12 cellular contexts compared by ENCODE assay signal in genomic region chr20:51526105-51526470, GRCh38. TPM values are rescaled to one million over a fixed set of nuclear protein-coding genes. Genes with fewer than 3 reads are reported as not detected.
DNase-seq lines count a peak whose midpoint lies in the region; ATAC-seq and TF ChIP-seq lines count a peak whose summit lies in the region.
"Had no signal": no experiment of that assay in that cellular context is flagged by ENCODE, and none has a peak within 500 bp of the region (broad histone marks: within the 10 kb centered on the region; RNA-seq: fewer than 3 reads in every experiment).

No MANE protein-coding gene starts in this region.

- no peak for TF ChIP-seq CTCF in activated CD8-positive, alpha-beta T cell treated with anti-CD3 and anti-CD28 coated beads for 36 hours (IDR thresholded peaks at IDR 0.05)
- no peak for TF ChIP-seq CTCF in nephron progenitor cell (IDR thresholded peaks at IDR 0.05)

- no peaks in the 10 kb centered on the region for H3K27me3 ChIP-seq in aorta (ENCODE audit: control insufficient read depth in 1 of 2, insufficient read depth in 2 of 2, low read length in 1 of 2)
- H3K27me3 ChIP-seq: foreskin keratinocyte had no signal

- no peaks in the 10 kb centered on the region for H3K4me1 ChIP-seq in aorta (ENCODE audit: control insufficient read depth in 1 of 2, insufficient read depth in 2 of 2, low read length in 2 of 2)

- WGBS in aorta, 2 donors, result 89 to 90% methylated on average over 8 of the region's 8 CpGs

- POLR2A ChIA-PET in activated CD8-positive, alpha-beta T cell treated with anti-CD3 and anti-CD28 coated beads for 36 hours (lab: Charles Lee), result interaction anchor here (1.0 to 11.5 kb wide), 10 partner anchors 8 to 125 kb away, joined by 3 to 142 read pairs (median 8); partner anchors contain the start of gene NFATC2

- no peaks in the 10 kb centered on the region for H3K27me3 Mint-ChIP-seq in activated CD8-positive, alpha-beta T cell treated with anti-CD3 and anti-CD28 coated beads for 36 hours
- H3K27me3 Mint-ChIP-seq in nephron progenitor cell (ENCODE audit: low read depth, poor library complexity), result peaks cover 2% of the 10 kb centered on the region

- H3K4me3 Mint-ChIP-seq in activated CD8-positive, alpha-beta T cell treated with anti-CD3 and anti-CD28 coated beads for 36 hours, result peak overlapping the region; percentile 74
- peak overlapping the region; percentile 2 for H3K4me3 Mint-ChIP-seq in nephron progenitor cell
- H3K4me3 Mint-ChIP-seq: brain had no signal

- DNase-seq in DMS79 treated with DMSO at 0.1 percent for 48 hours (lab: John Stamatoyannopoulos, UW) (peak; percentile 30), DMS79 (lab: John Stamatoyannopoulos, UW) (no peak), nephron progenitor cell (no peak), UCSD-AML1 (lab: John Stamatoyannopoulos, UW; ENCODE audit: unreplicated experiment) (no peak), aorta (no peak), NCI-H146 (lab: John Stamatoyannopoulos, UW) (no peak)
- no peak for DNase-seq in activated CD8-positive, alpha-beta T cell treated with anti-CD3 and anti-CD28 coated beads for 36 hours
- DNase-seq: retina had no signal

- intact Hi-C loops in activated CD8-positive, alpha-beta T cell treated with anti-CD3 and anti-CD28 coated beads for 36 hours (cut with micrococcal nuclease), result no loop called here
- intact Hi-C loops in aorta (cut with DNase I), result no loop called here

- peaks cover 58% of the 10 kb centered on the region for H3K36me3 Mint-ChIP-seq in activated CD8-positive, alpha-beta T cell treated with anti-CD3 and anti-CD28 coated beads for 36 hours (ENCODE audit: low read depth)
- H3K36me3 Mint-ChIP-seq in nephron progenitor cell (ENCODE audit: low read depth), result no peaks in the 10 kb centered on the region
- H3K36me3 Mint-ChIP-seq: brain had no signal

- no peaks in the 10 kb centered on the region for H3K9me3 Mint-ChIP-seq in activated CD8-positive, alpha-beta T cell treated with anti-CD3 and anti-CD28 coated beads for 36 hours
- no peaks in the 10 kb centered on the region for H3K9me3 Mint-ChIP-seq in nephron progenitor cell
- H3K9me3 Mint-ChIP-seq: brain had no signal

- H3K4me1 Mint-ChIP-seq in activated CD8-positive, alpha-beta T cell treated with anti-CD3 and anti-CD28 coated beads for 36 hours (ENCODE audit: low read depth), result peaks cover 77% of the 10 kb centered on the region
- peaks cover 43% of the 10 kb centered on the region for H3K4me1 Mint-ChIP-seq in nephron progenitor cell

- H3K27ac Mint-ChIP-seq in activated CD8-positive, alpha-beta T cell treated with anti-CD3 and anti-CD28 coated beads for 36 hours, result peak overlapping the region; percentile 99
- peak overlapping the region; percentile 63 for H3K27ac Mint-ChIP-seq in nephron progenitor cell

- no peak overlapping the region for H3K27ac ChIP-seq in aorta (ENCODE audit: low read depth in 1 of 2, low read length in 2 of 2)
- H3K27ac ChIP-seq: 22Rv1, foreskin keratinocyte had no signal

- no peaks in the 10 kb centered on the region for H3K36me3 ChIP-seq in aorta (ENCODE audit: control insufficient read depth in 1 of 2, insufficient read depth in 2 of 2, low read length in 1 of 2)

- no peaks in the 10 kb centered on the region for H3K9me3 ChIP-seq in aorta (ENCODE audit: control insufficient read depth, low read length)

- CTCF ChIA-PET in activated CD8-positive, alpha-beta T cell treated with anti-CD3 and anti-CD28 coated beads for 36 hours (lab: Charles Lee), result interaction anchor here (1.2 to 1.8 kb wide), 4 partner anchors 10 to 69 kb away, joined by 4 to 6 read pairs (median 6); no protein-coding TSS in a partner anchor

- peak; percentile 1 for ATAC-seq in HG03175 (IDR thresholded peaks at IDR 0.05; ENCODE audit: unreplicated experiment)
- ATAC-seq in activated CD8-positive, alpha-beta T cell treated with anti-CD3 and anti-CD28 coated beads for 36 hours, result no peak
- ATAC-seq in aorta (ENCODE audit: low FRiP score), result no peak

- H3K4me3 ChIP-seq in aorta (ENCODE audit: low read length in 2 of 2), result no peak overlapping the region

RNA-seq across cellular contexts. Expression of gene NFATC2, which starts 16.4 kb away (rescaled TPM):
- total RNA-seq in activated CD8-positive, alpha-beta T cell treated with anti-CD3 and anti-CD28 coated beads for 36 hours, result 10 to 100 TPM; 38.3 to 40.9 TPM
- 10 to 100 TPM; 11.7 to 13.0 TPM for total RNA-seq in aorta
- polyA plus RNA-seq in aorta, result 1 to 10 TPM; 1.7 to 3.1 TPM
